11 cellular contexts compared by ENCODE assay signal in the genomic region with DNA sequence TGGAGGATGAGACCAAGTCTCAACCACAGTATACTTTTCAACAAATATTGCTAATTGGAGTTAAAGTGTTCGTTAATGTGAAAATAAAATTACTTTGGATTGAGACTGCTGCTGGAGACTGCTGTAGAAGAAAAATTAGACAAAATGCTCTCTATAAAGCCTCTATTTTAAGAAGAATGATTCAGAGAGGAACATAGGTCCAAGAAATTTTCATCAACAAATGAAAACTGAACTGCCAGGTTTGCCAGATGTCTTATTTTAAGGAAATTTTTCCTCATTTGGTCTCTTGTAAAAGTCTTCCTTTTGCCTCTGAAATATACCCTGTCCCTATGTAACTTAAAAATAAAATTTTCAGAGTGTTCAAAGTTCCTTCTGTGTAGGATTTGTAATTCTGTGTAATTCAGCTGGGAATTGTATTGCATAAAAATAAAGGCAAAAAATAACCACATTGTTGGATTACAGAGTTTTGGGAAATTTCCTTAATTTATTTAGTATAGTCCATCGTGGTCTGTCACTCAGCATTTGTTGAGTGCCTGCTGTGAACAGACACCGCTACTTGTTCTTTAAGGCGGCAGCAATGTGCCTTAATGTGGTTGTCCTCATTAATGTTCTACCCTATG.
"Had no signal": no experiment of that assay in that cellular context is flagged by ENCODE, and none has a peak within 500 bp of the region (broad histone marks: within the 10 kb centered on the region; RNA-seq: fewer than 3 reads in every experiment).

No MANE protein-coding gene starts in this region.

- H3K4me3 ChIP-seq: prostate gland, thyroid gland had no signal

- H3K4me1 ChIP-seq: prostate gland had no signal

- H3K36me3 ChIP-seq: prostate gland, thyroid gland had no signal

- H3K27ac ChIP-seq: thyroid gland had no signal

- ATAC-seq: activated naive CD4-positive, alpha-beta T cell treated with anti-CD3 and anti-CD28 coated beads, Interleukin-2, amount 50 U/mL, for 72 hours; T-helper 17 cell; WTC11 had no signal

- H3K27me3 ChIP-seq: thyroid gland had no signal

- H3K9me3 ChIP-seq: prostate gland, thyroid gland had no signal

- DNase-seq: activated CD4-positive, alpha-beta T cell treated with anti-CD3 and anti-CD28 coated beads for 48 hours; amygdala; effector memory CD4-positive, alpha-beta T cell; occipital lobe; stimulated activated CD4-positive, alpha-beta T cell treated with anti-CD3 and anti-CD28 coated beads, Interleukin-15, amount 100 ng/mL, for 24 hours; stimulated activated CD4-positive, alpha-beta T cell treated with anti-CD3 and anti-CD28 coated beads, Interleukin-4, amount 100 ng/mL, for 24 hours; T-helper 17 cell; thyroid gland had no signal
